1 cellular context compared by ENCODE assay signal in genomic region chr12:14256139-14256538, GRCh38.
TF ChIP-seq lines count a peak whose summit lies in the region.

No MANE protein-coding gene starts in this region.

TF ChIP-seq in H1, 55 proteins besides CTCF, POLR2A, EP300 and RAD21:
- no peak for TF ChIP-seq SIRT6 (IDR thresholded peaks at IDR 0.05; ENCODE audit: low read length)
- TF ChIP-seq NANOG (IDR thresholded peaks at IDR 0.05; ENCODE audit: insufficient read depth, low read depth, low read length, poor library complexity, severe bottlenecking), result no peak
- TF ChIP-seq ATF3 (IDR thresholded peaks at IDR 0.05; ENCODE audit: insufficient read depth, low read depth, low read length), result no peak
- no peak for TF ChIP-seq MAX (IDR thresholded peaks at IDR 0.05)
- no peak for TF ChIP-seq SP4 (IDR thresholded peaks at IDR 0.05; ENCODE audit: low read length)
- no peak for TF ChIP-seq BACH1 (IDR thresholded peaks at IDR 0.05; ENCODE audit: low read length)
- TF ChIP-seq CREB1 (IDR thresholded peaks at IDR 0.05), result no peak
- TF ChIP-seq TBP (IDR thresholded peaks at IDR 0.05; ENCODE audit: low read depth, low read length), result no peak
- TF ChIP-seq EGR1 (IDR thresholded peaks at IDR 0.05; ENCODE audit: borderline replicate concordance, low read depth, low read length), result no peak
- no peak for TF ChIP-seq BCL11A (IDR thresholded peaks at IDR 0.05; ENCODE audit: low read depth in 2 of 2, low read length in 2 of 2)
- TF ChIP-seq SIN3A (conservative IDR thresholded peaks at IDR 0.05 in 1 of 2, IDR thresholded peaks at IDR 0.05 in 1 of 2; ENCODE audit: low read depth in 1 of 2, low read length in 2 of 2), result no peak
- TF ChIP-seq TEAD4 (IDR thresholded peaks at IDR 0.05; ENCODE audit: low read depth, low read length), result no peak
- TF ChIP-seq SRF (IDR thresholded peaks at IDR 0.05; ENCODE audit: low read depth, low read length), result no peak
- TF ChIP-seq SP1 (IDR thresholded peaks at IDR 0.05; ENCODE audit: low read depth, low read length), result no peak
- no peak for TF ChIP-seq HDAC2 (IDR thresholded peaks at IDR 0.05; ENCODE audit: borderline replicate concordance in 1 of 2, low read depth in 2 of 2, low read length in 2 of 2)
- no peak for TF ChIP-seq E2F6 (IDR thresholded peaks at IDR 0.05)
- no peak for TF ChIP-seq EZH2 (IDR thresholded peaks at IDR 0.05; ENCODE audit: low read depth, low read length, severe bottlenecking)
